ENCODE assay signal across 20 cellular contexts in genomic region chr22:23774114-23774921, GRCh38. TPM values are rescaled to one million over a fixed set of nuclear protein-coding genes. Genes with fewer than 3 reads are reported as not detected.
DNase-seq lines count a peak whose midpoint lies in the region; ATAC-seq, FAIRE-seq and TF ChIP-seq lines count a peak whose summit lies in the region.
"Had no signal": no experiment of that assay in that cellular context is flagged by ENCODE, and none has a peak within 500 bp of the region (broad histone marks: within the 10 kb centered on the region; RNA-seq: fewer than 3 reads in every experiment).

No MANE protein-coding gene starts in this region.

- no peak for TF ChIP-seq RAD21 in HepG2 (CRISPR knock-in tag; IDR thresholded peaks at IDR 0.05)

- WGBS in HepG2 (ENCODE audit: low lambda C conversion rate) = 0% methylated on average over 9 of the region's 12 CpGs

- TF ChIP-seq CTCF in HepG2 (CRISPR knock-in tag; IDR thresholded peaks at IDR 0.05) (peak; percentile 22; the same call in 1 of the 2 replicates), type B pancreatic cell (conservative IDR thresholded peaks at IDR 0.05) (no peak)

- intact Hi-C loops in HepG2 (cut with micrococcal nuclease; ENCODE audit: unreplicated experiment) = loop anchor here (1.0 kb wide), 1 partner anchor 10 kb away; no protein-coding TSS in a partner anchor

- POLR2A ChIA-PET in HepG2 (lab: Yijun Ruan, JAX) = interaction anchor here (0.5 to 6.6 kb wide), 17 partner anchors 8 to 236 kb away, joined by 3 to 201 read pairs (median 7); partner anchors contain the start of genes CABIN1, MIF, SLC2A11 and SMARCB1

- no peak overlapping the region for H2AFZ ChIP-seq in HepG2 (ENCODE audit: low read length)

- no peaks in the 10 kb centered on the region for H4K20me1 ChIP-seq in HepG2 (ENCODE audit: insufficient read depth, low read length)

- no peaks in the 10 kb centered on the region for H3K27me3 Mint-ChIP-seq in activated naive CD8-positive, alpha-beta T cell
- H3K27me3 Mint-ChIP-seq in activated naive CD8-positive, alpha-beta T cell treated with anti-CD3 and anti-CD28 coated beads, Interleukin-2, amount 50 U/mL, for 24 hours = no peaks in the 10 kb centered on the region
- peaks cover 6% of the 10 kb centered on the region for H3K27me3 Mint-ChIP-seq in type B pancreatic cell
- H3K27me3 Mint-ChIP-seq: activated B cell treated with CpG ODN at 0.5 μM for 24 hours had no signal

- no TSS peak for BruUV-seq in HepG2 (replicated peaks; lab: Mats Ljungman, UMichigan)

- no peaks in the 10 kb centered on the region for H3K36me3 Mint-ChIP-seq in activated naive CD8-positive, alpha-beta T cell
- H3K36me3 Mint-ChIP-seq in activated naive CD8-positive, alpha-beta T cell treated with anti-CD3 and anti-CD28 coated beads, Interleukin-2, amount 50 U/mL, for 24 hours (ENCODE audit: low read depth) = no peaks in the 10 kb centered on the region
- no peaks in the 10 kb centered on the region for H3K36me3 Mint-ChIP-seq in type B pancreatic cell
- H3K36me3 Mint-ChIP-seq: immature natural killer cell had no signal

- H3K27ac Mint-ChIP-seq in activated naive CD8-positive, alpha-beta T cell = no peak overlapping the region
- no peak overlapping the region for H3K27ac Mint-ChIP-seq in activated naive CD8-positive, alpha-beta T cell treated with anti-CD3 and anti-CD28 coated beads, Interleukin-2, amount 50 U/mL, for 24 hours
- peak overlapping the region; percentile 62 for H3K27ac Mint-ChIP-seq in type B pancreatic cell

- peaks cover 2% of the 10 kb centered on the region for H3K79me2 ChIP-seq in HepG2 (ENCODE audit: insufficient read depth, low read length)

- no peak for DNase-seq in activated naive CD8-positive, alpha-beta T cell treated with anti-CD3 and anti-CD28 coated beads, Interleukin-2, amount 50 U/mL, for 24 hours
- DNase-seq in HepG2 (ENCODE audit: low spot score) (peak; percentile 85), type B pancreatic cell (ENCODE audit: extremely low spot score, unreplicated experiment) (no peak)
- no peak for DNase-seq in activated CD4-positive, alpha-beta T cell treated with anti-CD3 and anti-CD28 coated beads for 1 hour
- DNase-seq in stimulated activated CD4-positive, alpha-beta T cell treated with anti-CD3 and anti-CD28 coated beads, Interleukin-15, amount 100 ng/mL, for 24 hours = no peak
- DNase-seq: activated B cell treated with CpG ODN at 0.5 μM for 24 hours; activated gamma-delta T cell; immature natural killer cell; NCI-H1436 treated with DMSO at 0.1 percent for 48 hours; NCI-H2227 treated with DMSO at 0.1 percent for 48 hours; sigmoid colon; stimulated activated CD4-positive, alpha-beta T cell treated with anti-CD3 and anti-CD28 coated beads, Interleukin-4, amount 100 ng/mL, for 24 hours had no signal

- H3K4me3 Mint-ChIP-seq in activated naive CD8-positive, alpha-beta T cell = peak overlapping the region; percentile 44
- no peak overlapping the region for H3K4me3 Mint-ChIP-seq in activated naive CD8-positive, alpha-beta T cell treated with anti-CD3 and anti-CD28 coated beads, Interleukin-2, amount 50 U/mL, for 24 hours
- H3K4me3 Mint-ChIP-seq in type B pancreatic cell = peak overlapping the region; percentile 79

- TF ChIP-seq POLR2A in HepG2 (IDR thresholded peaks at IDR 0.05; ENCODE audit: insufficient read depth in 1 of 2, low read depth in 2 of 2, low read length in 2 of 2) = peak; percentile 59 to 72

- CTCF ChIA-PET in HepG2 (lab: Yijun Ruan, JAX; ENCODE audit: low intra/inter-chr PET ratio, low total read pairs) = no interaction called here

- H3K4me1 ChIP-seq in HepG2 (ENCODE audit: insufficient read depth, low read length) = peaks cover 81% of the 10 kb centered on the region

- H3K9me3 Mint-ChIP-seq in activated naive CD8-positive, alpha-beta T cell (ENCODE audit: low read depth) = no peaks in the 10 kb centered on the region
- H3K9me3 Mint-ChIP-seq in activated naive CD8-positive, alpha-beta T cell treated with anti-CD3 and anti-CD28 coated beads, Interleukin-2, amount 50 U/mL, for 24 hours = no peaks in the 10 kb centered on the region
- no peaks in the 10 kb centered on the region for H3K9me3 Mint-ChIP-seq in type B pancreatic cell
- H3K9me3 Mint-ChIP-seq: activated B cell treated with CpG ODN at 0.5 μM for 24 hours, immature natural killer cell had no signal

- in situ Hi-C loops in HepG2 (cut with HindIII; ENCODE audit: extremely low pct_ligation_motif_present, low pct_unique_long_range_greater_than_20kb) = no loop called here

- ATAC-seq in activated naive CD8-positive, alpha-beta T cell treated with anti-CD3 and anti-CD28 coated beads, Interleukin-2, amount 50 U/mL, for 24 hours = no peak
- ATAC-seq in HepG2 = peak; percentile 74

- TF ChIP-seq EP300 in HepG2 (IDR thresholded peaks at IDR 0.05; ENCODE audit: low read depth in 2 of 2, low read length in 2 of 2) (peak; percentile 64 to 91; a peak in 3 of 4 replicates), HepG2 (CRISPR knock-in tag; IDR thresholded peaks at IDR 0.05; ENCODE audit: borderline replicate concordance) (peak; percentile 69; the same call in 1 of the 2 replicates)

- peak; percentile 93 for FAIRE-seq in HepG2 (lab: Jason Lieb, UNC)

- H3K36me3 ChIP-seq in HepG2 (replicated peaks in 1 of 2; ENCODE audit: control insufficient read depth in 1 of 2, insufficient read depth in 2 of 2, low read length in 2 of 2) = no peaks in the 10 kb centered on the region
- H3K36me3 ChIP-seq: sigmoid colon, thyroid gland had no signal

- no peaks in the 10 kb centered on the region; a peak in 1 of 5 replicates for H3K27me3 ChIP-seq in HepG2 (ENCODE audit: control insufficient read depth in 1 of 2, insufficient read depth in 2 of 2, low read length in 2 of 2)
- H3K27me3 ChIP-seq: sigmoid colon, thyroid gland had no signal

- H3K4me3 ChIP-seq in HepG2 (replicated peaks in 1 of 3; ENCODE audit: insufficient read depth in 1 of 3, low read depth in 2 of 3, low read length in 3 of 3) = peak overlapping the region; percentile 71 to 90 (median 75); a peak in 5 of 6 replicates
- H3K4me3 ChIP-seq: thyroid gland had no signal

- H3K4me2 ChIP-seq in HepG2 (ENCODE audit: low read depth, low read length) = peak overlapping the region; percentile 90

- peaks cover 17% of the 10 kb centered on the region for H3K4me1 Mint-ChIP-seq in activated naive CD8-positive, alpha-beta T cell (ENCODE audit: low read depth)
- H3K4me1 Mint-ChIP-seq in activated naive CD8-positive, alpha-beta T cell treated with anti-CD3 and anti-CD28 coated beads, Interleukin-2, amount 50 U/mL, for 24 hours = peaks cover 22% of the 10 kb centered on the region
- peaks cover 24% of the 10 kb centered on the region for H3K4me1 Mint-ChIP-seq in type B pancreatic cell (ENCODE audit: unreplicated experiment)

- H3K9me3 ChIP-seq in HepG2 (ENCODE audit: low read length) = no peaks in the 10 kb centered on the region
- H3K9me3 ChIP-seq: sigmoid colon, thyroid gland had no signal

- peak overlapping the region; percentile 85 for H3K9ac ChIP-seq in HepG2 (ENCODE audit: insufficient read depth, low read depth, low read length)

- H3K27ac ChIP-seq in HepG2 (ENCODE audit: extremely low read length, insufficient read depth, low read length) = peak overlapping the region; percentile 75
- H3K27ac ChIP-seq: thyroid gland had no signal

RNA-seq across cellular contexts. Expression of gene MMP11, which starts 1.7 kb away (rescaled TPM):
- 2.7 and 8.9 TPM in 2 replicates for total RNA-seq in HepG2 (2016; rRNA removed; fragmentation: Illumina TruSeq; extraction: Trizol)
- total RNA-seq in HepG2 (2016; cell fraction: cytosol; rRNA removed; fragmentation: Illumina TruSeq; extraction: Trizol; ENCODE audit: low read depth) = 1.8 and 2.5 TPM in 2 replicates
- total RNA-seq in HepG2 (2016; cell fraction: insoluble cytoplasmic fraction; rRNA removed; fragmentation: Illumina TruSeq; extraction: Trizol) = 2.3 and 8.4 TPM in 2 replicates
- total RNA-seq in HepG2 (2016; cell fraction: membrane; rRNA removed; fragmentation: Illumina TruSeq; extraction: Trizol) = 2.3 and 2.5 TPM in 2 replicates
- 8.4 and 12.1 TPM in 2 replicates for total RNA-seq in HepG2 (2016; cell fraction: nucleus; rRNA removed; fragmentation: Illumina TruSeq; extraction: Trizol)
- 28.6 and 88.6 TPM in 2 replicates for polyA plus RNA-seq in HepG2 (2011; rRNA removed)
- 28.4 and 53.0 TPM in 2 replicates for polyA plus RNA-seq in HepG2 (2011; cell fraction: cytosol; rRNA removed)
- polyA plus RNA-seq in HepG2 (2011; cell fraction: nucleus; rRNA removed) = 63.0 and 95.6 TPM in 2 replicates
- 39.9 and 70.8 TPM in 2 replicates for polyA plus RNA-seq in HepG2 (2012)
- 0.88 and 0.92 TPM in 2 replicates for polyA plus RNA-seq in HepG2 (2016; cell fraction: cytosol; fragmentation: Illumina TruSeq; extraction: Trizol; ENCODE audit: low read depth)
- 3.0 and 3.5 TPM in 2 replicates for polyA plus RNA-seq in HepG2 (2016; cell fraction: insoluble cytoplasmic fraction; fragmentation: Illumina TruSeq; extraction: Trizol; ENCODE audit: low read depth)
- 1.7 TPM in 2 replicates for polyA plus RNA-seq in HepG2 (2016; cell fraction: membrane; fragmentation: Illumina TruSeq; extraction: Trizol; ENCODE audit: low read depth)
- 13.9 and 17.6 TPM in 2 replicates for polyA plus RNA-seq in HepG2 (2016; cell fraction: nucleus; fragmentation: Illumina TruSeq; extraction: Trizol; ENCODE audit: insufficient read depth, low read depth)
- 28.7 TPM in 1 of 2 replicates, not detected in the other for polyA minus RNA-seq in HepG2 (2011; rRNA and poly(A)+ RNA removed; ENCODE audit: low replicate concordance)
- polyA minus RNA-seq in HepG2 (2011; cell fraction: cytosol; rRNA and poly(A)+ RNA removed) = 5.1 and 17.3 TPM in 2 replicates
- 9.9 and 21.9 TPM in 2 replicates for polyA minus RNA-seq in HepG2 (2011; cell fraction: nucleus; rRNA and poly(A)+ RNA removed)
- total RNA-seq in type B pancreatic cell (ENCODE audit: low replicate concordance) = 17.8 and 31.6 TPM in 2 replicates

RNA-seq across cellular contexts. Expression of gene CHCHD10, which starts 6.5 kb away (rescaled TPM):
- 59.1 and 62.8 TPM in 2 replicates for total RNA-seq in HepG2 (2016; rRNA removed; fragmentation: Illumina TruSeq; extraction: Trizol)
- total RNA-seq in HepG2 (2016; cell fraction: cytosol; rRNA removed; fragmentation: Illumina TruSeq; extraction: Trizol; ENCODE audit: low read depth) = 34.5 and 34.6 TPM in 2 replicates
- 56.2 and 62.6 TPM in 2 replicates for total RNA-seq in HepG2 (2016; cell fraction: insoluble cytoplasmic fraction; rRNA removed; fragmentation: Illumina TruSeq; extraction: Trizol)
- total RNA-seq in HepG2 (2016; cell fraction: membrane; rRNA removed; fragmentation: Illumina TruSeq; extraction: Trizol) = 61.2 and 64.2 TPM in 2 replicates
- 31.4 and 47.6 TPM in 2 replicates for total RNA-seq in HepG2 (2016; cell fraction: nucleus; rRNA removed; fragmentation: Illumina TruSeq; extraction: Trizol)
- 37.0 and 60.2 TPM in 2 replicates for polyA plus RNA-seq in HepG2 (2011; rRNA removed)
- polyA plus RNA-seq in HepG2 (2011; cell fraction: cytosol; rRNA removed) = 42.3 and 49.1 TPM in 2 replicates
- polyA plus RNA-seq in HepG2 (2011; cell fraction: nucleus; rRNA removed) = 45.9 and 96.4 TPM in 2 replicates
- 103 and 194 TPM in 2 replicates for polyA plus RNA-seq in HepG2 (2012)
- 73.1 and 74.3 TPM in 2 replicates for polyA plus RNA-seq in HepG2 (2016; cell fraction: cytosol; fragmentation: Illumina TruSeq; extraction: Trizol; ENCODE audit: low read depth)
- polyA plus RNA-seq in HepG2 (2016; cell fraction: insoluble cytoplasmic fraction; fragmentation: Illumina TruSeq; extraction: Trizol; ENCODE audit: low read depth) = 91.0 and 122 TPM in 2 replicates
- 101 and 107 TPM in 2 replicates for polyA plus RNA-seq in HepG2 (2016; cell fraction: membrane; fragmentation: Illumina TruSeq; extraction: Trizol; ENCODE audit: low read depth)
- 107 and 123 TPM in 2 replicates for polyA plus RNA-seq in HepG2 (2016; cell fraction: nucleus; fragmentation: Illumina TruSeq; extraction: Trizol; ENCODE audit: insufficient read depth, low read depth)
- 99.0 and 111 TPM in 2 replicates for polyA minus RNA-seq in HepG2 (2011; rRNA and poly(A)+ RNA removed; ENCODE audit: low replicate concordance)
- polyA minus RNA-seq in HepG2 (2011; cell fraction: cytosol; rRNA and poly(A)+ RNA removed) = 44.8 and 90.8 TPM in 2 replicates
- 4.2 and 14.9 TPM in 2 replicates for polyA minus RNA-seq in HepG2 (2011; cell fraction: nucleus; rRNA and poly(A)+ RNA removed)
- total RNA-seq in type B pancreatic cell (ENCODE audit: low replicate concordance) = 87.2 and 156 TPM in 2 replicates

RNA-seq across cellular contexts. Expression of gene C22orf15, which starts 11.5 kb away (rescaled TPM):
- total RNA-seq in HepG2 (2016; rRNA removed; fragmentation: Illumina TruSeq; extraction: Trizol) (not detected in 2 replicates), type B pancreatic cell (ENCODE audit: low replicate concordance) (1.7 TPM in 1 of 2 replicates, not detected in the other)
- total RNA-seq in HepG2 (2016; cell fraction: cytosol; rRNA removed; fragmentation: Illumina TruSeq; extraction: Trizol; ENCODE audit: low read depth) = not detected in 2 replicates
- not detected in 2 replicates for total RNA-seq in HepG2 (2016; cell fraction: insoluble cytoplasmic fraction; rRNA removed; fragmentation: Illumina TruSeq; extraction: Trizol)
- not detected in 2 replicates for total RNA-seq in HepG2 (2016; cell fraction: membrane; rRNA removed; fragmentation: Illumina TruSeq; extraction: Trizol)
- total RNA-seq in HepG2 (2016; cell fraction: nucleus; rRNA removed; fragmentation: Illumina TruSeq; extraction: Trizol) = not detected in 2 replicates
- 0.07 TPM in 1 of 2 replicates, not detected in the other for polyA plus RNA-seq in HepG2 (2011; rRNA removed)
- not detected in 2 replicates for polyA plus RNA-seq in HepG2 (2011; cell fraction: cytosol; rRNA removed)
- polyA plus RNA-seq in HepG2 (2011; cell fraction: nucleus; rRNA removed) = not detected in 2 replicates
- polyA plus RNA-seq in HepG2 (2012) = 0.12 and 0.28 TPM in 2 replicates
- not detected in 2 replicates for polyA plus RNA-seq in HepG2 (2016; cell fraction: cytosol; fragmentation: Illumina TruSeq; extraction: Trizol; ENCODE audit: low read depth)
- polyA plus RNA-seq in HepG2 (2016; cell fraction: insoluble cytoplasmic fraction; fragmentation: Illumina TruSeq; extraction: Trizol; ENCODE audit: low read depth) = not detected in 2 replicates
- polyA plus RNA-seq in HepG2 (2016; cell fraction: membrane; fragmentation: Illumina TruSeq; extraction: Trizol; ENCODE audit: low read depth) = not detected in 2 replicates
- polyA plus RNA-seq in HepG2 (2016; cell fraction: nucleus; fragmentation: Illumina TruSeq; extraction: Trizol; ENCODE audit: insufficient read depth, low read depth) = not detected in 2 replicates
- 0.07 and 0.22 TPM in 2 replicates for polyA minus RNA-seq in HepG2 (2011; rRNA and poly(A)+ RNA removed; ENCODE audit: low replicate concordance)
- polyA minus RNA-seq in HepG2 (2011; cell fraction: cytosol; rRNA and poly(A)+ RNA removed) = not detected in 2 replicates
- not detected in 2 replicates for polyA minus RNA-seq in HepG2 (2011; cell fraction: nucleus; rRNA and poly(A)+ RNA removed)
- total RNA-seq: Daoy, thyroid gland had no signal

RNA-seq across cellular contexts. Expression of gene SMARCB1, which starts 12.4 kb away (rescaled TPM):
- total RNA-seq in HepG2 (2016; rRNA removed; fragmentation: Illumina TruSeq; extraction: Trizol) (74.0 and 75.8 TPM in 2 replicates), type B pancreatic cell (ENCODE audit: low replicate concordance) (99.5 and 159 TPM in 2 replicates)
- 49.5 and 56.5 TPM in 2 replicates for total RNA-seq in HepG2 (2016; cell fraction: cytosol; rRNA removed; fragmentation: Illumina TruSeq; extraction: Trizol; ENCODE audit: low read depth)
- 57.1 and 69.6 TPM in 2 replicates for total RNA-seq in HepG2 (2016; cell fraction: insoluble cytoplasmic fraction; rRNA removed; fragmentation: Illumina TruSeq; extraction: Trizol)
- 60.2 and 66.9 TPM in 2 replicates for total RNA-seq in HepG2 (2016; cell fraction: membrane; rRNA removed; fragmentation: Illumina TruSeq; extraction: Trizol)
- 33.7 and 37.0 TPM in 2 replicates for total RNA-seq in HepG2 (2016; cell fraction: nucleus; rRNA removed; fragmentation: Illumina TruSeq; extraction: Trizol)
- polyA plus RNA-seq in HepG2 (2011; rRNA removed) = 150 and 166 TPM in 2 replicates
- 110 and 129 TPM in 2 replicates for polyA plus RNA-seq in HepG2 (2011; cell fraction: cytosol; rRNA removed)
- polyA plus RNA-seq in HepG2 (2011; cell fraction: nucleus; rRNA removed) = 88.0 and 96.6 TPM in 2 replicates
- polyA plus RNA-seq in HepG2 (2012) = 99.4 and 113 TPM in 2 replicates
- polyA plus RNA-seq in HepG2 (2016; cell fraction: cytosol; fragmentation: Illumina TruSeq; extraction: Trizol; ENCODE audit: low read depth) = 78.3 and 90.9 TPM in 2 replicates
- polyA plus RNA-seq in HepG2 (2016; cell fraction: insoluble cytoplasmic fraction; fragmentation: Illumina TruSeq; extraction: Trizol; ENCODE audit: low read depth) = 127 and 143 TPM in 2 replicates
- 82.2 and 92.9 TPM in 2 replicates for polyA plus RNA-seq in HepG2 (2016; cell fraction: membrane; fragmentation: Illumina TruSeq; extraction: Trizol; ENCODE audit: low read depth)
- polyA plus RNA-seq in HepG2 (2016; cell fraction: nucleus; fragmentation: Illumina TruSeq; extraction: Trizol; ENCODE audit: insufficient read depth, low read depth) = 92.2 and 94.0 TPM in 2 replicates
- polyA minus RNA-seq in HepG2 (2011; rRNA and poly(A)+ RNA removed; ENCODE audit: low replicate concordance) = 77.2 and 97.6 TPM in 2 replicates
- 35.3 and 48.0 TPM in 2 replicates for polyA minus RNA-seq in HepG2 (2011; cell fraction: cytosol; rRNA and poly(A)+ RNA removed)
- 55.2 and 55.9 TPM in 2 replicates for polyA minus RNA-seq in HepG2 (2011; cell fraction: nucleus; rRNA and poly(A)+ RNA removed)

RNA-seq across cellular contexts. Expression of gene VPREB3, which starts 20.1 kb away (rescaled TPM):
- total RNA-seq in HepG2 (2016; rRNA removed; fragmentation: Illumina TruSeq; extraction: Trizol) (not detected in 2 replicates), type B pancreatic cell (ENCODE audit: low replicate concordance) (0.92 TPM in 1 of 2 replicates, not detected in the other)
- total RNA-seq in HepG2 (2016; cell fraction: cytosol; rRNA removed; fragmentation: Illumina TruSeq; extraction: Trizol; ENCODE audit: low read depth) = not detected in 2 replicates
- not detected in 2 replicates for total RNA-seq in HepG2 (2016; cell fraction: insoluble cytoplasmic fraction; rRNA removed; fragmentation: Illumina TruSeq; extraction: Trizol)
- total RNA-seq in HepG2 (2016; cell fraction: membrane; rRNA removed; fragmentation: Illumina TruSeq; extraction: Trizol) = not detected in 2 replicates
- not detected in 2 replicates for total RNA-seq in HepG2 (2016; cell fraction: nucleus; rRNA removed; fragmentation: Illumina TruSeq; extraction: Trizol)
- polyA plus RNA-seq in HepG2 (2011; rRNA removed) = 0.22 and 0.35 TPM in 2 replicates
- 0.14 TPM in 1 of 2 replicates, not detected in the other for polyA plus RNA-seq in HepG2 (2011; cell fraction: cytosol; rRNA removed)
- 0.57 TPM in 1 of 2 replicates, not detected in the other for polyA plus RNA-seq in HepG2 (2011; cell fraction: nucleus; rRNA removed)
- 0.30 and 0.76 TPM in 2 replicates for polyA plus RNA-seq in HepG2 (2012)
- polyA plus RNA-seq in HepG2 (2016; cell fraction: cytosol; fragmentation: Illumina TruSeq; extraction: Trizol; ENCODE audit: low read depth) = not detected in 2 replicates
- not detected in 2 replicates for polyA plus RNA-seq in HepG2 (2016; cell fraction: insoluble cytoplasmic fraction; fragmentation: Illumina TruSeq; extraction: Trizol; ENCODE audit: low read depth)
- polyA plus RNA-seq in HepG2 (2016; cell fraction: membrane; fragmentation: Illumina TruSeq; extraction: Trizol; ENCODE audit: low read depth) = not detected in 2 replicates
- not detected in 2 replicates for polyA plus RNA-seq in HepG2 (2016; cell fraction: nucleus; fragmentation: Illumina TruSeq; extraction: Trizol; ENCODE audit: insufficient read depth, low read depth)
- polyA minus RNA-seq in HepG2 (2011; rRNA and poly(A)+ RNA removed; ENCODE audit: low replicate concordance) = 2.1 TPM in 2 replicates
- polyA minus RNA-seq in HepG2 (2011; cell fraction: cytosol; rRNA and poly(A)+ RNA removed) = not detected in 2 replicates
- polyA minus RNA-seq in HepG2 (2011; cell fraction: nucleus; rRNA and poly(A)+ RNA removed) = not detected in 2 replicates
- total RNA-seq: A172; Daoy; epithelial cell of proximal tubule; glomerular endothelial cell; lung microvascular endothelial cell; sigmoid colon; T-helper 1 cell treated with Interleukin-12 subunit alpha and Interleukin-12 subunit beta and Interleukin-4 antibody, amounts not matched to agents 30 ng/mL and 1 ng/mL, for 36 hours; thyroid gland had no signal
